Comparison of ENCODE assay signal across 1 cellular context in genomic region chr3:170085396-170085795, GRCh38.
TF ChIP-seq lines count a peak whose summit lies in the region.

No MANE protein-coding gene starts in this region.

TF ChIP-seq in WTC11, 78 proteins besides CTCF, POLR2A, EP300 and RAD21 (continued from another document):
- TF ChIP-seq PRDM15 (CRISPR knock-in tag; IDR thresholded peaks at IDR 0.05) (no peak), SMAD3 (CRISPR knock-in tag; IDR thresholded peaks at IDR 0.05; ENCODE audit: borderline replicate concordance) (no peak)
